ENCODE assay signal across 8 cellular contexts in genomic region chr20:48921168-48921882, GRCh38. TPM values are rescaled to one million over a fixed set of nuclear protein-coding genes. Genes with fewer than 3 reads are reported as not detected.
DNase-seq lines count a peak whose midpoint lies in the region; ATAC-seq and TF ChIP-seq lines count a peak whose summit lies in the region.

TSS of gene ARFGEF2 (plus strand) at chr20:48921711. CDS start at chr20:48921890, 179 bp downstream.

- H3K4me3 Mint-ChIP-seq in T-helper 2 cell treated with Interferon-gamma antibody and Interleukin-4, amounts not matched to agents 5 μg/mL and 100 μg/mL, for 36 hours = peak within 1 kb of the TSS; percentile 97

- H3K4me3 ChIP-seq in ascending aorta (peak within 1 kb of the TSS; percentile 91 to 99), right cardiac atrium (ENCODE audit: low read length) (peak within 1 kb of the TSS; percentile 64), uterus (peak within 1 kb of the TSS; percentile 92 to 97)

- no peaks in the 10 kb centered on the region for H3K9me3 Mint-ChIP-seq in T-helper 2 cell treated with Interferon-gamma antibody and Interleukin-4, amounts not matched to agents 5 μg/mL and 100 μg/mL, for 36 hours

- H3K36me3 ChIP-seq in ascending aorta = no peaks in the 10 kb centered on the region
- H3K36me3 ChIP-seq in uterus = no peaks in the 10 kb centered on the region

- H3K27me3 ChIP-seq in ascending aorta (no peaks in the 10 kb centered on the region), right cardiac atrium (ENCODE audit: control insufficient read depth, insufficient read depth) (no peaks in the 10 kb centered on the region), uterus (no peaks in the 10 kb centered on the region)

- under 1% methylated on average over 70 of the region's 70 CpGs for WGBS in right cardiac atrium

- no peaks in the 10 kb centered on the region for H3K9me3 ChIP-seq in ascending aorta
- H3K9me3 ChIP-seq in right cardiac atrium (ENCODE audit: control insufficient read depth, low read length) = no peaks in the 10 kb centered on the region
- H3K9me3 ChIP-seq in uterus = no peaks in the 10 kb centered on the region

- no peaks in the 10 kb centered on the region for H3K36me3 Mint-ChIP-seq in T-helper 2 cell treated with Interferon-gamma antibody and Interleukin-4, amounts not matched to agents 5 μg/mL and 100 μg/mL, for 36 hours (ENCODE audit: low read depth)

- H3K4me1 ChIP-seq in ascending aorta (peaks cover 12 to 28% of the 10 kb centered on the region in 2 donors), right cardiac atrium (ENCODE audit: control insufficient read depth, insufficient read depth, low read length) (peaks cover 2% of the 10 kb centered on the region), uterus (peaks cover 0 to 9% of the 10 kb centered on the region in 2 donors)

- H3K27ac Mint-ChIP-seq in T-helper 2 cell treated with Interferon-gamma antibody and Interleukin-4, amounts not matched to agents 5 μg/mL and 100 μg/mL, for 36 hours = peak within 1 kb of the TSS; percentile 97

- peak; percentile 72 for DNase-seq in NCI-H187 treated with DMSO at 0.1 percent for 48 hours (lab: John Stamatoyannopoulos, UW)
- peak; percentile 96 for DNase-seq in T-helper 2 cell treated with Interferon-gamma antibody and Interleukin-4, amounts not matched to agents 5 μg/mL and 100 μg/mL, for 36 hours (ENCODE audit: low spot score)
- peak; percentile 73 to 95 for DNase-seq in ascending aorta (ENCODE audit: low spot score in 2 of 2)
- DNase-seq in right cardiac atrium = peak; percentile 92 to 97 (median 97)
- DNase-seq in putamen (ENCODE audit: low spot score) = peak; percentile 93
- peak; percentile 88 to 94 for DNase-seq in uterus

- TF ChIP-seq CTCF in ascending aorta (IDR thresholded peaks at IDR 0.05) (peak in 2 of 3 experiments; percentile 13 to 36), uterus (IDR thresholded peaks at IDR 0.05) (peak in 3 of 4 experiments; percentile 20 to 39 (median 38))

- intact Hi-C loops in ascending aorta (cut with DNase I) (loop anchor here (5.0 to 10.0 kb wide), 5 partner anchors 94 to 627 kb away; partner anchors contain the start of genes CSE1L and PREX1), right cardiac atrium (cut with DNase I) (no loop called here), uterus (cut with DNase I; ENCODE audit: low total_unique reads) (no loop called here)

- peak; percentile 95 to 96 for TF ChIP-seq POLR2A in uterus (IDR thresholded peaks at IDR 0.05)

- H3K27me3 Mint-ChIP-seq in T-helper 2 cell treated with Interferon-gamma antibody and Interleukin-4, amounts not matched to agents 5 μg/mL and 100 μg/mL, for 36 hours (ENCODE audit: low read depth) = no peaks in the 10 kb centered on the region

- peaks cover 29% of the 10 kb centered on the region for H3K4me1 Mint-ChIP-seq in T-helper 2 cell treated with Interferon-gamma antibody and Interleukin-4, amounts not matched to agents 5 μg/mL and 100 μg/mL, for 36 hours (ENCODE audit: low read depth)

- H3K27ac ChIP-seq in ascending aorta = peak within 1 kb of the TSS; percentile 89 to 96
- H3K27ac ChIP-seq in right cardiac atrium (ENCODE audit: low read length) = peak within 1 kb of the TSS; percentile 81
- H3K27ac ChIP-seq in uterus = peak within 1 kb of the TSS; percentile 91 to 97

- ATAC-seq in GM18498 (IDR thresholded peaks at IDR 0.05; ENCODE audit: unreplicated experiment) (peak; percentile 85), HG02938 (IDR thresholded peaks at IDR 0.05; ENCODE audit: unreplicated experiment) (peak; percentile 65), right cardiac atrium (peak; percentile 94 to 95)

RNA-seq across cellular contexts. Expression of gene ARFGEF2, which starts in this region (rescaled TPM):
- 7.9 TPM for total RNA-seq in ascending aorta
- 10 to 100 TPM; 37.3 to 44.1 (median 38.5) TPM for total RNA-seq in right cardiac atrium
- 10.8 TPM for polyA plus RNA-seq in right cardiac atrium
- 10 to 100 TPM; 22.0 to 33.7 (median 27.0) TPM for total RNA-seq in uterus

Comparison
In these comparisons a context has a peak if more than half of its experiments do, and no peak if none do; other contexts are left out.
1. Peak in every context shown above with its lines: DNase-seq, ATAC-seq, H3K4me3 ChIP-seq and H3K27ac ChIP-seq.